17 cellular contexts compared by ENCODE assay signal in the genomic region with DNA sequence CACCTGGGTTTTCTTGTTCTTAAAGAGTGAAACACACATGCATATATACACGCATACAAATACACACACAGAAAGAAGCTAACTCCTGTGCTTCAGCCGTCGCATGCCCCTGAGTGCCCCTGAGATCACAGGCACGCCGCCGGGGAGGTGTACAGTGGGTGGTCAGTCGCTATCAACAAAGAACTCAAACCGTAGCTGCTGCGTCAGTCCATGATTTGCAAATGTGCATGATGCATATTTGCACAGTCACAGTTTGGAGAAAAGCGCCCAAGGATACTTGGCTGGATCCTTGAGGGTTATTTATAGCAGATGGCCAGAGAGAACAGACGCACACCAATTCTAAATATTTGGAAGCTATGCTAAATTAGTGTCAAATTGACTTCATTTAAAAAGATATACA.
DNase-seq lines count a peak whose midpoint lies in the region; ATAC-seq and TF ChIP-seq lines count a peak whose summit lies in the region.
"Had no signal": no experiment of that assay in that cellular context is flagged by ENCODE, and none has a peak within 500 bp of the region (broad histone marks: within the 10 kb centered on the region; RNA-seq: fewer than 3 reads in every experiment).

No MANE protein-coding gene starts in this region.

- in situ Hi-C loops in astrocyte of the spinal cord (cut with HindIII; ENCODE audit: low sequenced_read_pairs): no loop called here

- ATAC-seq in upper lobe of left lung (ENCODE audit: low FRiP score in 2 of 2) (peak; percentile 23 to 69), GM21515 (IDR thresholded peaks at IDR 0.05; ENCODE audit: unreplicated experiment) (no peak)
- ATAC-seq: sciatic nerve had no signal

- intact Hi-C loops in prostate gland (cut with DNase I): no loop called here

- no peak for TF ChIP-seq EP300 in upper lobe of left lung (IDR thresholded peaks at IDR 0.05)

- no peak overlapping the region for H3K27ac ChIP-seq in upper lobe of left lung
- no peak overlapping the region for H3K27ac ChIP-seq in prostate gland
- H3K27ac ChIP-seq in caudate nucleus (ENCODE audit: low read depth, low read length): no peak overlapping the region
- H3K27ac ChIP-seq: 22Rv1, ascending aorta, coronary artery had no signal

- no peak for TF ChIP-seq POLR2A in upper lobe of left lung (IDR thresholded peaks at IDR 0.05)
- TF ChIP-seq POLR2A in prostate gland (IDR thresholded peaks at IDR 0.05): no peak

- WGBS in upper lobe of left lung, 2 donors: 43 to 45% methylated on average over 6 to 11 of the region's 11 CpGs
- 39% methylated on average over 11 of the region's 11 CpGs for WGBS in prostate gland

- H3K27me3 ChIP-seq in upper lobe of left lung (no peaks in the 10 kb centered on the region), prostate gland (replicated peaks; ENCODE audit: insufficient read depth) (no peaks in the 10 kb centered on the region)
- H3K27me3 ChIP-seq: ascending aorta had no signal

- DNase-seq in DMS53 (lab: John Stamatoyannopoulos, UW) (peak; percentile 69), DMS53 treated with DMSO at 0.1 percent for 48 hours (lab: John Stamatoyannopoulos, UW; ENCODE audit: unreplicated experiment) (no peak), astrocyte of the spinal cord (ENCODE audit: low read depth, low spot score) (peak; percentile 68), iris pigment epithelial cell (ENCODE audit: low read depth) (peak; percentile 49), upper lobe of left lung (no peak), prostate gland (ENCODE audit: low spot score) (no peak), caudate nucleus (lab: John Stamatoyannopoulos, UW) (no peak)
- DNase-seq: activated naive CD4-positive, alpha-beta T cell treated with Interleukin-2 at 50 U/mL for 16 hours; NCI-H2171 treated with DMSO at 0.1 percent for 48 hours; NK-92 treated with Interleukin-12 subunit alpha and Interleukin-12 subunit beta, amount 100 ng/mL, for 24 hours; stimulated activated CD4-positive, alpha-beta T cell treated with anti-CD3 and anti-CD28 coated beads, Interleukin-4, amount 100 ng/mL, for 1 hour; substantia nigra had no signal

- no peaks in the 10 kb centered on the region for H3K36me3 ChIP-seq in upper lobe of left lung
- no peaks in the 10 kb centered on the region for H3K36me3 ChIP-seq in prostate gland
- H3K36me3 ChIP-seq: ascending aorta had no signal

- H3K9me3 ChIP-seq in upper lobe of left lung: no peaks in the 10 kb centered on the region
- H3K9me3 ChIP-seq in prostate gland: no peaks in the 10 kb centered on the region
- H3K9me3 ChIP-seq: ascending aorta had no signal

- H3K4me3 ChIP-seq in astrocyte of the spinal cord (ENCODE audit: low read depth, low read length) (no peak overlapping the region), upper lobe of left lung (no peak overlapping the region), prostate gland (no peak overlapping the region)
- H3K4me3 ChIP-seq: ascending aorta, coronary artery had no signal

- H3K4me1 ChIP-seq in upper lobe of left lung (no peaks in the 10 kb centered on the region), prostate gland (replicated peaks) (no peaks in the 10 kb centered on the region)
- H3K4me1 ChIP-seq: ascending aorta had no signal

- no peak for TF ChIP-seq CTCF in astrocyte of the spinal cord (IDR thresholded peaks at IDR 0.05; ENCODE audit: low read depth, low read length)
- TF ChIP-seq CTCF in upper lobe of left lung (IDR thresholded peaks at IDR 0.05): no peak
- TF ChIP-seq CTCF in prostate gland (IDR thresholded peaks at IDR 0.05): no peak

Comparison
In these comparisons a context has a peak if more than half of its experiments do, and no peak if none do; other contexts are left out.
1. DNase-seq: peak in DMS53 (single experiment), astrocyte of the spinal cord (single experiment) and iris pigment epithelial cell (single experiment); none in DMS53 treated with DMSO at 0.1 percent for 48 hours (single experiment), upper lobe of left lung (0 of 2), prostate gland (single experiment) and caudate nucleus (0 of 61).